In the genomic region with DNA sequence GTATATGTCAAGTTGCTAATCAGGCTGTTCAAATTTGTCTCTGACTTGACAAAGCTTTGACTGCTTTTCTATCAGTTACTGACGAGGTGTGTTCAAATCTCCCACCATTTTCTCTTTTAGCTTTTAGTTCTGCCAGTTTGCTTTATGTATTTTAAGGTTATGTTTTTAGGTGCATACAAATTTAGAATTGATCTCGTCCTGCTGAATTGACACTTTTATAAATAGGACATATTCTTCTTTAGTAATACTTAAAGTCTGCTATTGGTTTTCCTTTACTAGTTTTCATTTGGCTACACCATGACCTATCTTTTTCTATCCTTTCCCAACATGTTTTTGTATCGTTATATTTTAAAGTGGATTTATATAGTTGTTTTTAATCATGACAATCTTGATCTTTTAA, we compare ENCODE assay signal across 20 cellular contexts.
DNase-seq lines count a peak whose midpoint lies in the region; ATAC-seq, FAIRE-seq and TF ChIP-seq lines count a peak whose summit lies in the region.
"Had no signal": no experiment of that assay in that cellular context is flagged by ENCODE, and none has a peak within 500 bp of the region (broad histone marks: within the 10 kb centered on the region; RNA-seq: fewer than 3 reads in every experiment).

No MANE protein-coding gene starts in this region.

- peaks cover 36% of the 10 kb centered on the region for H3K4me1 Mint-ChIP-seq in nephron progenitor cell

- no peak overlapping the region for H3K4me3 ChIP-seq in A549
- no peak overlapping the region for H3K4me3 ChIP-seq in IMR-90 (ENCODE audit: insufficient read depth, low read depth, low read length)
- H3K4me3 ChIP-seq: GM23248 had no signal

- no peak overlapping the region for H4K5ac ChIP-seq in IMR-90 (ENCODE audit: low read depth, low read length)

- no peak overlapping the region for H2AK9ac ChIP-seq in IMR-90 (replicated peaks; ENCODE audit: low read depth, low read length, poor library complexity)

- no peak overlapping the region for H2BK120ac ChIP-seq in IMR-90 (ENCODE audit: low read depth, low read length)

- dilution Hi-C loops in IMR-90 (cut with HindIII; ENCODE audit: low sequenced_read_pairs, unreplicated experiment) = no loop called here

- H3K18ac ChIP-seq in IMR-90 (ENCODE audit: low read depth, low read length) = no peak overlapping the region

- no peaks in the 10 kb centered on the region for H3K79me1 ChIP-seq in IMR-90 (ENCODE audit: low read depth in 1 of 2, low read length in 2 of 2)

- no peak overlapping the region for H3K56ac ChIP-seq in IMR-90 (ENCODE audit: extremely low read depth, insufficient read depth, low read length)

- TF ChIP-seq RAD21 in A549 (conservative IDR thresholded peaks at IDR 0.05 in 1 of 2, IDR thresholded peaks at IDR 0.05 in 1 of 2) = no peak
- no peak for TF ChIP-seq RAD21 in IMR-90 (IDR thresholded peaks at IDR 0.05; ENCODE audit: low read length)

- H3K23ac ChIP-seq in IMR-90 (ENCODE audit: low read depth, low read length) = no peak overlapping the region

- H3K14ac ChIP-seq in IMR-90 (replicated peaks; ENCODE audit: low read depth, low read length) = no peak overlapping the region

- H3K27ac ChIP-seq in A549 (no peak overlapping the region), IMR-90 (ENCODE audit: insufficient read depth, low read length) (no peak overlapping the region)
- H3K27ac ChIP-seq: GM23248 had no signal

- no peak for DNase-seq in A549 (ENCODE audit: low read depth in 1 of 2, low spot score in 1 of 2)
- no peak for DNase-seq in IMR-90
- no peak for DNase-seq in epidermal melanocyte (ENCODE audit: insufficient read length, low spot score)
- no peak for DNase-seq in nephron progenitor cell
- DNase-seq: 8988T; C1 segment of cervical spinal cord; Calu3; CD4-positive, alpha-beta memory T cell; COR-L47; DMS53; DMS79 treated with DMSO at 0.1 percent for 48 hours; GF-D8; GM23248; H7; HCEC 1CT had no signal

- no peak overlapping the region for H4K8ac ChIP-seq in IMR-90 (ENCODE audit: low read depth in 2 of 2, low read length in 2 of 2)

- BruUV-seq in IMR-90 (replicated peaks; lab: Mats Ljungman, UMichigan) = no TSS peak

- TF ChIP-seq CTCF in A549 (IDR thresholded peaks at IDR 0.05) (no peak), IMR-90 (conservative IDR thresholded peaks at IDR 0.05; ENCODE audit: low read depth, low read length) (no peak), nephron progenitor cell (IDR thresholded peaks at IDR 0.05) (no peak)

- H3K27ac Mint-ChIP-seq in nephron progenitor cell = no peak overlapping the region
- H3K27ac Mint-ChIP-seq: CD4-positive, alpha-beta memory T cell had no signal

- H3K4ac ChIP-seq in IMR-90 (ENCODE audit: low read depth, low read length) = no peak overlapping the region

- H4K20me1 ChIP-seq in IMR-90 (ENCODE audit: insufficient read depth, low read length) = no peaks in the 10 kb centered on the region

- no peak overlapping the region for H2AFZ ChIP-seq in IMR-90 (replicated peaks; ENCODE audit: low read length, poor library complexity)
- H2AFZ ChIP-seq: GM23248 had no signal

- H2BK20ac ChIP-seq in IMR-90 (ENCODE audit: low read depth, low read length) = no peak overlapping the region

- CTCF ChIA-PET in A549 (lab: Yijun Ruan, JAX) = no interaction called here
- CTCF ChIA-PET in IMR-90 (lab: Yijun Ruan, JAX) = no interaction called here

- TF ChIP-seq EP300 in A549 (IDR thresholded peaks at IDR 0.05) = no peak

- peaks cover 19% of the 10 kb centered on the region for H3K27me3 Mint-ChIP-seq in nephron progenitor cell (ENCODE audit: low read depth, poor library complexity)
- H3K27me3 Mint-ChIP-seq: CD4-positive, alpha-beta memory T cell had no signal

- no peak overlapping the region for H2BK15ac ChIP-seq in IMR-90 (ENCODE audit: low read depth, low read length)

- H2BK5ac ChIP-seq in IMR-90 (ENCODE audit: low read depth, low read length, poor library complexity, severe bottlenecking) = no peak overlapping the region

- H3K9ac ChIP-seq in IMR-90 (ENCODE audit: low read depth, low read length) = no peak overlapping the region
- H3K9ac ChIP-seq: GM23248 had no signal

- H3K9me3 ChIP-seq in A549 (no peaks in the 10 kb centered on the region), IMR-90 (ENCODE audit: control insufficient read depth, insufficient read depth, low read length) (0 out of 2 replicates have a peak, but pooled peaks cover 2% of the 10 kb centered on the region)

- H3K4me2 ChIP-seq in A549 (no peak overlapping the region), IMR-90 (ENCODE audit: low read depth, low read length) (no peak overlapping the region)

- no peak overlapping the region for H4K91ac ChIP-seq in IMR-90 (ENCODE audit: insufficient read depth, low read depth, low read length)

- in situ Hi-C loops in IMR-90 (cut with MboI; ENCODE audit: low sequenced_read_pairs) = no loop called here

- POLR2A ChIA-PET in A549 (lab: Yijun Ruan, JAX) (no interaction called here), IMR-90 (lab: Charles Lee; ENCODE audit: unreplicated experiment) (no interaction called here)

- H3K4me3 Mint-ChIP-seq in nephron progenitor cell = no peak overlapping the region
- H3K4me3 Mint-ChIP-seq: CD4-positive, alpha-beta memory T cell had no signal

- H3K27me3 ChIP-seq in IMR-90 (ENCODE audit: control insufficient read depth, insufficient read depth, low read length) = no peaks in the 10 kb centered on the region; the same call in 1 of the 2 replicates

- H3K9me1 ChIP-seq in IMR-90 (ENCODE audit: insufficient read depth, low read length) = peaks cover 13% of the 10 kb centered on the region; the same call in 1 of the 2 replicates

- intact Hi-C loops in IMR-90 (cut with micrococcal nuclease) = no loop called here

- H2AK5ac ChIP-seq in IMR-90 (ENCODE audit: low read depth, low read length) = no peak overlapping the region

- ATAC-seq in A549 = no peak
- ATAC-seq in IMR-90 (ENCODE audit: low read depth) = no peak
- ATAC-seq in GM21390 (IDR thresholded peaks at IDR 0.05; ENCODE audit: unreplicated experiment) = no peak

- TF ChIP-seq POLR2A in A549 (IDR thresholded peaks at IDR 0.05; ENCODE audit: low read length) = no peak
- no peak for TF ChIP-seq POLR2A in IMR-90 (IDR thresholded peaks at IDR 0.05; ENCODE audit: low read depth, low read length)

- H3K4me1 ChIP-seq in A549 (peaks cover 9% of the 10 kb centered on the region; the same call in 1 of the 3 replicates), IMR-90 (ENCODE audit: control insufficient read depth, insufficient read depth, low read length) (peaks cover 9% of the 10 kb centered on the region)

- FAIRE-seq in A549 (lab: Jason Lieb, UNC) = no peak
- peak; percentile 14 for FAIRE-seq in colon (lab: Jason Lieb, UNC)
- FAIRE-seq: GM12891, GM18507, H1 had no signal

- 40% methylated on average over 3 of the region's 3 CpGs for WGBS in A549 (ENCODE audit: missing lambda C conversion rate)
- WGBS in IMR-90 (ENCODE audit: extremely low coverage in 2 of 2, insufficient read length in 1 of 2), 2 experiments = no CpG with 5 or more reads among the region's 3 CpGs

- H3K9me3 Mint-ChIP-seq in nephron progenitor cell = peaks cover 37% of the 10 kb centered on the region

- H3K36me3 Mint-ChIP-seq in nephron progenitor cell (ENCODE audit: low read depth) = peaks cover 3% of the 10 kb centered on the region

- H3K36me3 ChIP-seq in IMR-90 (ENCODE audit: control insufficient read depth, insufficient read depth, low read length) = no peaks in the 10 kb centered on the region

TF ChIP-seq in A549, 52 proteins besides CTCF, POLR2A, EP300 and RAD21:
- TF ChIP-seq MAFK (IDR thresholded peaks at IDR 0.05; ENCODE audit: partially characterized antibody) (peak; percentile 43), CHD4 (IDR thresholded peaks at IDR 0.05; ENCODE audit: borderline replicate concordance) (no peak)

TF ChIP-seq in IMR-90, 13 proteins besides CTCF, POLR2A, EP300 and RAD21:
- no peak for TF ChIP-seq NFE2L2 (IDR thresholded peaks at IDR 0.05; ENCODE audit: low read depth, low read length)
- no peak for TF ChIP-seq FOS (IDR thresholded peaks at IDR 0.05; ENCODE audit: low read depth, low read length)
- TF ChIP-seq MAFK (IDR thresholded peaks at IDR 0.05; ENCODE audit: low read depth, low read length) = peak; percentile 29; the same call in 1 of the 2 replicates
- TF ChIP-seq ELK1 (IDR thresholded peaks at IDR 0.05; ENCODE audit: borderline replicate concordance, low read depth, low read length) = no peak
- no peak for TF ChIP-seq SMC3 (IDR thresholded peaks at IDR 0.05; ENCODE audit: low read depth, low read length)
